ENCODE assay signal across 8 cellular contexts in the genomic region with DNA sequence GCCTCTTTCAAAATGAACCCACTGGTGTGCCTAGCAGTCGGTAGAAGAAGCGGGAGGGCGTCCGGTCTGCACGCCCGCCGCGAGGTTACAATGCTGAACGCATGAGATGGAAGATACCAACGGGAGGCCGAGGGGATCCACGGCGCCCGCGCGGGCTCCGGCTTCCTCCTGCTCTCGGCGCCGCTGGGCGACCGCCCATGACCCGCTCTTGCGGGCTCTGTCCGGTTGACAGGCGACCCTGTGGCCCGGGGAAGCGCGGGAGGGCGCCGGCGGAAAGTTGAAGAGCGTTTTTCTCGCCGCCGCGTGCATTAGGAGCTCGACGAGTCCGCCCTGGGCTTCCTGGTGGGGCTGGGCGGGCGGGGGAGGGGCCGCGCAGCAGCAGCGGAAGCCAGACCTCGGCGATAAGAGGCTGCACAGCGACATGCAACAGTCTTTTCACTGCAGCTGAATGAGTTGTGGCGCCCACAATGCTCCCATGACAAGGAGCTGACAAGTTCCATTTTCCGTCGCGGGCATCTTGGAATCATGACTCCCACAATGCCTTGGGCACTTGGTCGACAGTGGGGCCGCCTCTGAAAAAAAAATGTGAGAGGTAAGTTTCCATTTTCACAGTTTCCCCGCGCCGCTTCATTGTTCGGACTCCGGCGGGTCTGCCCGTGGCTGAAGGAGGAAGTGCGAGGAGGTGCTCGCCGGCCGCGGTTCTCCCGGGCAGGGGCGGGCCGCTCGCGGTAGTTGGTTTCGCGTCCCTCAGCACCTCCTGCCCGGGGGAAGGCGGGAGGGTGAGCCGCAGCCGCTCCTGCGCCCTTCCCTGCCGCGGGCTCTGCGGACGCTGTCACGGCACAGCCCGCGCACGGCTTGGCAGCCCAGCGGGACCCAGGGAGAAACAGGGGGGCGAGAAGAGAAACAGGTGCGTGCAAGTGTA. TPM values are rescaled to one million over a fixed set of nuclear protein-coding genes. Genes with fewer than 3 reads are reported as not detected.
A peak's percentile ranks its signal among the peaks of the same experiment; 100 is the strongest.
DNase-seq lines count a peak whose midpoint lies in the region; ATAC-seq and TF ChIP-seq lines count a peak whose summit lies in the region.

Gene MBNL1, plus strand, starts transcription at position 429 of the 922 bp plus-strand sequence. CDS start 31,265 bp downstream, outside the sequence.

- DNase-seq in AG04450 (ENCODE audit: low read depth, low spot score): peak; percentile 27
- DNase-seq in NCI-H446 (lab: John Stamatoyannopoulos, UW): peak; percentile 66 to 85
- DNase-seq in activated CD4-positive, CD25-positive, alpha-beta regulatory T cell treated with anti-CD3 and anti-CD28 coated beads, Interleukin-2, amount 50 U/mL, for 72 hours: peak; percentile 78
- DNase-seq in central memory CD8-positive, alpha-beta T cell (ENCODE audit: low spot score in 2 of 2): peak; percentile 66 to 79
- peak; percentile 94 for DNase-seq in islet precursor cell
- peak; percentile 79 to 82 (median 79) for DNase-seq in stimulated activated CD4-positive, alpha-beta T cell treated with anti-CD3 and anti-CD28 coated beads, Interleukin-12 subunit alpha, Interleukin-12 subunit beta, amount 100 ng/mL, for 48 hours (ENCODE audit: low read depth in 2 of 3, low spot score in 1 of 3)

- no peaks in the 10 kb centered on the region for H3K9me3 Mint-ChIP-seq in central memory CD8-positive, alpha-beta T cell

- H3K4me3 Mint-ChIP-seq in central memory CD8-positive, alpha-beta T cell: peak within 1 kb of the TSS; percentile 92

- peak within 1 kb of the TSS; percentile 74 for H3K27ac Mint-ChIP-seq in central memory CD8-positive, alpha-beta T cell (ENCODE audit: low read depth)

- H3K4me1 Mint-ChIP-seq in central memory CD8-positive, alpha-beta T cell: peaks cover 71% of the 10 kb centered on the region

- CTCF ChIA-PET in AG04450 (lab: Charles Lee): interaction anchor here (0.7 to 1.6 kb wide), 6 partner anchors 85 to 242 kb away, joined by 3 to 7 read pairs (median 4); no protein-coding TSS in a partner anchor

- peaks cover 51% of the 10 kb centered on the region for H3K36me3 Mint-ChIP-seq in central memory CD8-positive, alpha-beta T cell (ENCODE audit: insufficient read depth)

- TF ChIP-seq CTCF in AG04450 (IDR thresholded peaks at IDR 0.05; ENCODE audit: low read depth, low read length): no peak

- H3K27ac ChIP-seq in AG04450 (ENCODE audit: low read depth, low read length): peak within 1 kb of the TSS; percentile 97

- no peaks in the 10 kb centered on the region for H3K27me3 Mint-ChIP-seq in central memory CD8-positive, alpha-beta T cell

- POLR2A ChIA-PET in AG04450 (lab: Yijun Ruan, JAX): interaction anchor here (0.6 to 3.2 kb wide), 19 partner anchors 14 to 1604 kb away, joined by 3 to 27 read pairs (median 3); no protein-coding TSS in a partner anchor

- no peaks in the 10 kb centered on the region for H3K9me3 ChIP-seq in AG04450 (ENCODE audit: control insufficient read depth, insufficient read depth, low read length)

- no peaks in the 10 kb centered on the region for H3K27me3 ChIP-seq in AG04450 (ENCODE audit: control insufficient read depth, insufficient read depth, low read length)

- peak; percentile 72 for ATAC-seq in GM19023 (IDR thresholded peaks at IDR 0.05; ENCODE audit: unreplicated experiment)
- ATAC-seq in HG03196 (IDR thresholded peaks at IDR 0.05; ENCODE audit: unreplicated experiment): peak; percentile 58
- ATAC-seq in central memory CD8-positive, alpha-beta T cell (replicated peaks; ENCODE audit: extremely low read depth, poor library complexity, severe bottlenecking): peak; percentile 71

- peak within 1 kb of the TSS; percentile 76 for H3K4me3 ChIP-seq in AG04450 (ENCODE audit: low read depth, low read length)

RNA-seq across cellular contexts. Expression of gene MBNL1, which starts in this region (rescaled TPM):
- 92.1 and 95.5 TPM in 2 replicates for polyA plus RNA-seq in AG04450 (2011; rRNA removed)
- polyA minus RNA-seq in AG04450 (2011; rRNA and poly(A)+ RNA removed): 295 and 329 TPM in 2 replicates

Comparison
In these comparisons a context has a peak if more than half of its experiments do, and no peak if none do; other contexts are left out.
1. Peak in every context shown above with its lines: DNase-seq, ATAC-seq, H3K4me3 ChIP-seq and H3K27ac ChIP-seq.
2. DNase-seq: peak in every context shown above with its lines; median percentile 94 in islet precursor cell; 79 in stimulated activated CD4-positive, alpha-beta T cell treated with anti-CD3 and anti-CD28 coated beads, Interleukin-12 subunit alpha, Interleukin-12 subunit beta, amount 100 ng/mL, for 48 hours; 78 in activated CD4-positive, CD25-positive, alpha-beta regulatory T cell treated with anti-CD3 and anti-CD28 coated beads, Interleukin-2, amount 50 U/mL, for 72 hours; 76 in NCI-H446; 72 in central memory CD8-positive, alpha-beta T cell; 27 in AG04450.